In genomic region chr1:228429698-228430097, GRCh38 we compare ENCODE assay signal across 31 cellular contexts. TPM values are rescaled to one million over a fixed set of nuclear protein-coding genes. Genes with fewer than 3 reads are reported as not detected.
"Had no signal": no experiment of that assay in that cellular context is flagged by ENCODE, and none has a peak within 500 bp of the region (broad histone marks: within the 10 kb centered on the region; RNA-seq: fewer than 3 reads in every experiment).

No MANE protein-coding gene starts in this region.

- H3K27me3 Mint-ChIP-seq: progenitor cell of endocrine pancreas, type B pancreatic cell had no signal

- H3K27ac Mint-ChIP-seq: mesothelial cell of epicardium; naive B cell; natural killer cell; nephron progenitor cell; progenitor cell of endocrine pancreas; stimulated activated memory B cell treated with anti-CD40 and anti-IgM and Interleukin-4, amounts not matched to agents 10 μg/mL and 1 μg/mL and 100 μg/mL, for 72 hours; stimulated activated naive CD8-positive, alpha-beta T cell treated with anti-CD3 and anti-CD28 coated beads, Interleukin-15, amount 100 ng/mL, for 72 hours; type B pancreatic cell had no signal

- H3K9me3 ChIP-seq: left lung, lower lobe of right lung, neutrophil, right atrium auricular region, tibial nerve, uterus had no signal

- H3K4me3 Mint-ChIP-seq: immature natural killer cell; mesothelial cell of epicardium; natural killer cell; nephron progenitor cell; neural progenitor cell; stimulated activated memory B cell treated with anti-CD40 and anti-IgM and Interleukin-4, amounts not matched to agents 10 μg/mL and 1 μg/mL and 100 μg/mL, for 72 hours; stimulated activated naive CD8-positive, alpha-beta T cell treated with anti-CD3 and anti-CD28 coated beads, Interleukin-15, amount 100 ng/mL, for 72 hours; type B pancreatic cell had no signal

- H3K4me1 ChIP-seq: left lung, lower lobe of right lung, parathyroid adenoma, right atrium auricular region, tibial nerve, uterus had no signal

- H3K36me3 ChIP-seq: left lung, lower lobe of right lung, neural progenitor cell, neutrophil, right atrium auricular region, tibial nerve, uterus had no signal

- H3K9me3 Mint-ChIP-seq: immature natural killer cell; mesothelial cell of epicardium; naive B cell; natural killer cell; stimulated activated memory B cell treated with anti-CD40 and anti-IgM and Interleukin-4, amounts not matched to agents 10 μg/mL and 1 μg/mL and 100 μg/mL, for 72 hours; stimulated activated naive CD8-positive, alpha-beta T cell treated with anti-CD3 and anti-CD28 coated beads, Interleukin-15, amount 100 ng/mL, for 72 hours; type B pancreatic cell had no signal

- H2AFZ ChIP-seq: neural progenitor cell, parathyroid adenoma had no signal

- H3K4me2 ChIP-seq: neural progenitor cell had no signal

- H3K9ac ChIP-seq: neural progenitor cell, parathyroid adenoma had no signal

- H3K4me3 ChIP-seq: left lung, lower lobe of right lung, neural progenitor cell, right atrium auricular region, tibial nerve, uterus had no signal

- ATAC-seq: left colon; left lung; lower lobe of right lung; natural killer cell; sciatic nerve; stimulated activated memory B cell treated with anti-CD40 and anti-IgM and Interleukin-4, amounts not matched to agents 10 μg/mL and 1 μg/mL and 100 μg/mL, for 72 hours; stimulated activated naive CD8-positive, alpha-beta T cell treated with anti-CD3 and anti-CD28 coated beads, Interleukin-15, amount 100 ng/mL, for 72 hours had no signal

- DNase-seq: hypothalamus; immature natural killer cell; kidney; left colon; left lung; lower lobe of right lung; mesenchymal stem cell; naive B cell; natural killer cell; nephron progenitor cell; occipital lobe; small intestine; stimulated activated CD4-positive, alpha-beta T cell treated with anti-CD3 and anti-CD28 coated beads, Interleukin-1b, Interleukin-23, amount 100 ng/mL, for 48 hours; stimulated activated CD4-positive, alpha-beta T cell treated with anti-CD3 and anti-CD28 coated beads, Interleukin-2, amount 100 ng/mL, for 48 hours; stimulated activated CD4-positive, alpha-beta T cell treated with anti-CD3 and anti-CD28 coated beads, Interleukin-4, amount 100 ng/mL, for 4 hours; stimulated activated CD8-positive, alpha-beta memory T cell treated with anti-CD3 and anti-CD28 coated beads, Interleukin-4, amount 100 ng/mL, for 48 hours; stimulated activated naive CD4-positive, alpha-beta T cell treated with Interleukin-2 at 50 U/mL for 16 hours; stimulated activated naive CD8-positive, alpha-beta T cell treated with anti-CD3 and anti-CD28 coated beads, Interleukin-15, amount 100 ng/mL, for 72 hours; uterus had no signal

- H3K4me1 Mint-ChIP-seq: immature natural killer cell; naive B cell; natural killer cell; stimulated activated memory B cell treated with anti-CD40 and anti-IgM and Interleukin-4, amounts not matched to agents 10 μg/mL and 1 μg/mL and 100 μg/mL, for 72 hours; stimulated activated naive CD8-positive, alpha-beta T cell treated with anti-CD3 and anti-CD28 coated beads, Interleukin-15, amount 100 ng/mL, for 72 hours had no signal

- FAIRE-seq: islet of Langerhans, kidney, small intestine had no signal

- H3K27me3 ChIP-seq: right atrium auricular region, uterus had no signal

- H3K79me2 ChIP-seq: parathyroid adenoma had no signal

- H3K27ac ChIP-seq: left lung, lower lobe of right lung, neural progenitor cell, neutrophil, parathyroid adenoma, right atrium auricular region, tibial nerve, uterus had no signal

- H3K36me3 Mint-ChIP-seq: immature natural killer cell; mesothelial cell of epicardium; naive B cell; natural killer cell; stimulated activated memory B cell treated with anti-CD40 and anti-IgM and Interleukin-4, amounts not matched to agents 10 μg/mL and 1 μg/mL and 100 μg/mL, for 72 hours; type B pancreatic cell had no signal

RNA-seq across cellular contexts. Expression of gene TRIM17, which starts 13.0 kb away (rescaled TPM):
- total RNA-seq: pulmonary artery endothelial cell, right atrium auricular region had no signal
